In the genomic region with DNA sequence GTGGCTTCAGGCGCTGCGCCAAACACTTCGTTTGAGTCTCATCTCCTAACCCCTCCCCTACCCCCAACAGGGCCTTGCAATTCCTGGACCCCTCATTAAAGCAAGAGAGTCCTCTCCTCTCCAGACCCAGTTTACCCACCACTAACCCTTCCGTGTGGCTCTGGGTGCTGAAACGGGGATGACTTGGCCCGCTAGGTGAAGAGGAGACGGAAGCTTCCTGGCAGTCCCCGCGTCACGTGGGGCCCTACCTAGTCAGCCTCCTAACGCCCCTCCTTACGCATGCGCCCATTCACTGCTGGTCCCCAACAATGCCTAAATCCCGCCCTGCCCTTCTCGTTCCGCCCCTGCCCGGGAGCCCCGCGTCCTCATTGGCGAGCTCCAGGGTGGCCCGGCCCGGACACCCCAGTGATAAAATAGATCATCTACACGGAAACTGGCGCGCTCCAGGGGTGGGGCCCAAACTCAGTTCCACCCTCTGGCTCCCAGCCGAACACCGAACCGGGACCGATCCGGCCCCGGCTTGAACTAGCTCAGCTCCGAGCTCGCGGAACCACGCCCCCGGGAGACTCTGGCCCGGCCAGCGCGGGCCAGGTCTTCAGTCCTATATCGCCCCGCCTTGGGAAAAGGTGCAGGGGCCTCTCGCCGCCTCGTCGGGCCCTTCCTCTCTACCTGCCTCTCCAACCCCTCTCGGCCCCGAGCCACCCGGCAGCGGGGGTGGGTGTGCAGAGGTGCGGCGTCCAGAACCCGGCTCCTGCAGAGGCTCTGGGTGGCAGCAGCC, we compare ENCODE assay signal across 8 cellular contexts. TPM values are rescaled to one million over a fixed set of nuclear protein-coding genes. Genes with fewer than 3 reads are reported as not detected.
DNase-seq lines count a peak whose midpoint lies in the region; ATAC-seq, FAIRE-seq and TF ChIP-seq lines count a peak whose summit lies in the region.

A gene with protein sequence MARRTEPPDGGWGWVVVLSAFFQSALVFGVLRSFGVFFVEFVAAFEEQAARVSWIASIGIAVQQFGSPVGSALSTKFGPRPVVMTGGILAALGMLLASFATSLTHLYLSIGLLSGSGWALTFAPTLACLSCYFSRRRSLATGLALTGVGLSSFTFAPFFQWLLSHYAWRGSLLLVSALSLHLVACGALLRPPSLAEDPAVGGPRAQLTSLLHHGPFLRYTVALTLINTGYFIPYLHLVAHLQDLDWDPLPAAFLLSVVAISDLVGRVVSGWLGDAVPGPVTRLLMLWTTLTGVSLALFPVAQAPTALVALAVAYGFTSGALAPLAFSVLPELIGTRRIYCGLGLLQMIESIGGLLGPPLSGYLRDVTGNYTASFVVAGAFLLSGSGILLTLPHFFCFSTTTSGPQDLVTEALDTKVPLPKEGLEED (plus strand): TSS at position 425 of the 778 bp plus-strand sequence. CDS start 368 bp downstream, outside the sequence.

- H3K36me3 ChIP-seq in BE2C (no peaks in the 10 kb centered on the region), kidney epithelial cell (ENCODE audit: control insufficient read depth, insufficient read depth, low read length) (no peaks in the 10 kb centered on the region)

- peak; percentile 85 for ATAC-seq in HG03442 (IDR thresholded peaks at IDR 0.05; ENCODE audit: unreplicated experiment)

- no peaks in the 10 kb centered on the region for H3K9me3 ChIP-seq in BE2C

- no peak for TF ChIP-seq CTCF in BE2C (IDR thresholded peaks at IDR 0.05; ENCODE audit: low read depth, low read length)
- no peak for TF ChIP-seq CTCF in kidney epithelial cell (IDR thresholded peaks at IDR 0.05; ENCODE audit: insufficient read depth, low read length, poor library complexity, severe bottlenecking)

- no peaks in the 10 kb centered on the region for H3K4me1 ChIP-seq in BE2C

- peak within 1 kb of the TSS; percentile 96 for H3K27ac ChIP-seq in cingulate gyrus (ENCODE audit: low read depth, low read length)

- H3K4me3 ChIP-seq in BE2C (ENCODE audit: low read depth, low read length): peak within 1 kb of the TSS; percentile 66
- H3K4me3 ChIP-seq in kidney epithelial cell (ENCODE audit: low read depth, low read length): peak within 1 kb of the TSS; percentile 66

- DNase-seq in BE2C (peak; percentile 86), GM19239 (ENCODE audit: insufficient read length, low spot score) (peak; percentile 98), NCI-H510A treated with DMSO at 0.1 percent for 48 hours (lab: John Stamatoyannopoulos, UW) (peak; percentile 96), kidney epithelial cell (ENCODE audit: low read depth) (peak; percentile 88)
- DNase-seq in activated CD4-positive, alpha-beta T cell treated with anti-CD3 and anti-CD28 coated beads for 4 hours: peak; percentile 98 to 99
- peak; percentile 96 to 98 for DNase-seq in stimulated activated CD4-positive, alpha-beta T cell treated with anti-CD3 and anti-CD28 coated beads, Interleukin-15, amount 100 ng/mL, for 48 hours (ENCODE audit: low read depth in 2 of 2)

- FAIRE-seq in GM19239 (lab: Jason Lieb, UNC): peak; percentile 99

- H3K27me3 ChIP-seq in BE2C: no peaks in the 10 kb centered on the region
- no peaks in the 10 kb centered on the region for H3K27me3 ChIP-seq in kidney epithelial cell (ENCODE audit: control insufficient read depth, insufficient read depth, low read length)

RNA-seq across cellular contexts. Expression of the gene that starts here (rescaled TPM):
- not detected for polyA plus RNA-seq in BE2C (2012; ENCODE audit: insufficient read depth, insufficient read length, low read depth)
- 3.4 and 6.0 TPM in 2 replicates for total RNA-seq in kidney epithelial cell

Comparison
In these comparisons a context has a peak if more than half of its experiments do, and no peak if none do; other contexts are left out.
1. Peak in every context shown above with its lines: DNase-seq, ATAC-seq, H3K4me3 ChIP-seq and H3K27ac ChIP-seq.